Comparison of ENCODE assay signal across 8 cellular contexts in genomic region chr7:129067132-129067529, GRCh38. TPM values are rescaled to one million over a fixed set of nuclear protein-coding genes. Genes with fewer than 3 reads are reported as not detected.
A peak's percentile ranks its signal among the peaks of the same experiment; 100 is the strongest.
DNase-seq lines count a peak whose midpoint lies in the region; ATAC-seq and TF ChIP-seq lines count a peak whose summit lies in the region.
"Not testable (repeated sequence)": the region's sequence is repeated elsewhere in the genome, so short reads cannot be mapped to it uniquely, and the experiment has no call there.

No MANE protein-coding gene starts in this region.

- peaks cover 19 to 35% of the 10 kb centered on the region in 2 donors for H3K27me3 Mint-ChIP-seq in CD8-positive, alpha-beta memory T cell
- H3K27me3 Mint-ChIP-seq in WTC11 (ENCODE audit: low read depth), result not testable (repeated sequence)
- H3K27me3 Mint-ChIP-seq in MCF 10A (ENCODE audit: insufficient read depth, unreplicated experiment) (peaks cover 18% of the 10 kb centered on the region), osteocyte (ENCODE audit: unreplicated experiment) (peaks cover 11% of the 10 kb centered on the region)

- not testable (repeated sequence) for H3K27me3 ChIP-seq in CD8-positive, alpha-beta memory T cell (ENCODE audit: insufficient read depth, low read length, poor library complexity, severe bottlenecking)
- H3K27me3 ChIP-seq in esophagus muscularis mucosa (peaks cover 0 to 27% (median 0%) of the 10 kb centered on the region in 4 donors), mesenchymal stem cell (ENCODE audit: control insufficient read depth in 1 of 2, insufficient read depth in 1 of 2, low read length in 2 of 2) (peaks cover 0 to 12% of the 10 kb centered on the region in 2 experiments)

- POLR2A ChIA-PET in CD8-positive, alpha-beta memory T cell (lab: Charles Lee), result not testable (repeated sequence)
- POLR2A ChIA-PET in HEK293 (lab: Yijun Ruan, JAX), result interaction anchor here (2.2 kb wide), 1 partner anchor 12 kb away, joined by 15 read pairs; the partner anchor contains the start of gene TNPO3
- POLR2A ChIA-PET in WTC11 (lab: Charles Lee), result interaction anchor here (0.7 to 2.1 kb wide), 2 partner anchors 13 to 584 kb away, joined by 3 to 6 read pairs; no protein-coding TSS in a partner anchor
- POLR2A ChIA-PET in MCF 10A (lab: Yijun Ruan, JAX), result interaction anchor here (4.8 kb wide), 1 partner anchor 12 kb away, joined by 33 read pairs; the partner anchor contains the start of gene TNPO3

- not testable (repeated sequence) for H4K91ac ChIP-seq in mesenchymal stem cell (ENCODE audit: low read length)

- H3K18ac ChIP-seq in mesenchymal stem cell (ENCODE audit: low read depth in 1 of 2, low read length in 2 of 2), result not testable (repeated sequence)

- not testable (repeated sequence) for H3K23ac ChIP-seq in mesenchymal stem cell (ENCODE audit: low read length in 2 of 2)

- peak overlapping the region; percentile 68 for H3K9ac ChIP-seq in mesenchymal stem cell (ENCODE audit: low read length)

- peak overlapping the region; percentile 0 for H3K4me2 ChIP-seq in mesenchymal stem cell (ENCODE audit: low read length, poor library complexity, severe bottlenecking)

- not testable (repeated sequence) for H3K36me3 ChIP-seq in CD8-positive, alpha-beta memory T cell (ENCODE audit: insufficient read depth, low read length); HEK293 (ENCODE audit: control insufficient read depth in 2 of 2, insufficient read depth in 1 of 2, low read length in 2 of 2); esophagus muscularis mucosa; mesenchymal stem cell (ENCODE audit: control insufficient read depth in 1 of 2, insufficient read depth in 2 of 2, low read depth in 1 of 2, low read length in 2 of 2)

- CTCF ChIA-PET in CD8-positive, alpha-beta memory T cell (lab: Charles Lee), result interaction anchor here (1.9 kb wide), 1 partner anchor 25 kb away, joined by 6 read pairs; no protein-coding TSS in a partner anchor
- CTCF ChIA-PET in HEK293 (lab: Yijun Ruan, JAX), result interaction anchor here (0.5 to 0.9 kb wide), 5 partner anchors 24 to 1663 kb away, joined by 3 to 4 read pairs (median 3); no protein-coding TSS in a partner anchor
- CTCF ChIA-PET in WTC11 (lab: Charles Lee), result interaction anchor here (1.2 to 4.9 kb wide), 3 partner anchors 12 to 97 kb away, joined by 4 to 30 read pairs (median 7); partner anchors contain the start of gene TNPO3
- CTCF ChIA-PET in MCF 10A (lab: Yijun Ruan, JAX), result interaction anchor here (1.5 kb wide), 1 partner anchor 24 kb away, joined by 12 read pairs; no protein-coding TSS in a partner anchor

- H3K79me1 ChIP-seq in mesenchymal stem cell (replicated peaks; ENCODE audit: low read length, poor library complexity, severe bottlenecking), result not testable (repeated sequence)

- H3K4me1 ChIP-seq in CD8-positive, alpha-beta memory T cell (ENCODE audit: insufficient read depth, low read length); HEK293 (ENCODE audit: control insufficient read depth, insufficient read depth, low read length); esophagus muscularis mucosa; mesenchymal stem cell (ENCODE audit: control insufficient read depth, insufficient read depth, low read depth, low read length): not testable (repeated sequence)

- H3K4me3 ChIP-seq in CD8-positive, alpha-beta memory T cell (ENCODE audit: low read length); HEK293 (ENCODE audit: low read depth, low read length); esophagus muscularis mucosa: not testable (repeated sequence)
- H3K4me3 ChIP-seq in NB4 (ENCODE audit: low read depth, low read length), result peak overlapping the region; percentile 25
- peak overlapping the region in 1 of 2 experiments; percentile 40 for H3K4me3 ChIP-seq in mesenchymal stem cell (ENCODE audit: insufficient read depth in 1 of 2, low read depth in 1 of 2, low read length in 2 of 2)

- not testable (repeated sequence) for H3K9me3 Mint-ChIP-seq in CD8-positive, alpha-beta memory T cell; MCF 10A (ENCODE audit: unreplicated experiment); osteocyte (ENCODE audit: unreplicated experiment)
- peaks cover 10% of the 10 kb centered on the region for H3K9me3 Mint-ChIP-seq in WTC11

- H2BK120ac ChIP-seq in mesenchymal stem cell (ENCODE audit: low read depth, low read length), result not testable (repeated sequence)

- BruUV-seq in MCF 10A (replicated peaks; lab: Mats Ljungman, UMichigan), result not testable (repeated sequence)

- not testable (repeated sequence) for H3K9me3 ChIP-seq in CD8-positive, alpha-beta memory T cell (ENCODE audit: low read length); HEK293 (ENCODE audit: control insufficient read depth, insufficient read depth, low read depth, low read length); esophagus muscularis mucosa; mesenchymal stem cell (ENCODE audit: control insufficient read depth, low read length)

- 39% methylated on average over 4 of the region's 4 CpGs for WGBS in esophagus muscularis mucosa
- WGBS in mesenchymal stem cell, result 33% methylated on average over 1 of the region's 4 CpGs

- TF ChIP-seq EP300 in esophagus muscularis mucosa (IDR thresholded peaks at IDR 0.05), result not testable (repeated sequence)

- TF ChIP-seq CTCF in HEK293 (tag by site-specific recombination; IDR thresholded peaks at IDR 0.05); NB4 (IDR thresholded peaks at IDR 0.05; ENCODE audit: low read depth, low read length); WTC11 (IDR thresholded peaks at IDR 0.05); MCF 10A (IDR thresholded peaks at IDR 0.05; ENCODE audit: unreplicated experiment); esophagus muscularis mucosa (IDR thresholded peaks at IDR 0.05); osteocyte (IDR thresholded peaks at IDR 0.05): not testable (repeated sequence)

- H2BK12ac ChIP-seq in mesenchymal stem cell (ENCODE audit: low read length in 2 of 2), result not testable (repeated sequence)

- not testable (repeated sequence) for H2BK15ac ChIP-seq in mesenchymal stem cell (ENCODE audit: low read depth, poor library complexity, severe bottlenecking)

- H4K8ac ChIP-seq in mesenchymal stem cell (ENCODE audit: low read length), result not testable (repeated sequence)

- peak overlapping the region; percentile 75 for H3K27ac ChIP-seq in CD8-positive, alpha-beta memory T cell (ENCODE audit: low read depth, low read length)
- H3K27ac ChIP-seq in HEK293 (ENCODE audit: extremely low read depth, low read depth, low read length); esophagus muscularis mucosa (replicated peaks in 1 of 4): not testable (repeated sequence)
- H3K27ac ChIP-seq in mesenchymal stem cell (ENCODE audit: low read length, poor library complexity, severe bottlenecking), result peak overlapping the region; percentile 20

- not testable (repeated sequence) for H3K14ac ChIP-seq in mesenchymal stem cell (ENCODE audit: low read length in 2 of 2)

- intact Hi-C loops in MCF 10A (cut with micrococcal nuclease); esophagus muscularis mucosa (cut with DNase I): not testable (repeated sequence)

- not testable (repeated sequence) for DNase-seq in CD8-positive, alpha-beta memory T cell; NB4 (ENCODE audit: low read depth); WTC11 (ENCODE audit: low spot score); MCF 10A (ENCODE audit: unreplicated experiment); mesenchymal stem cell; osteocyte (ENCODE audit: extremely low spot score, unreplicated experiment)
- DNase-seq in esophagus muscularis mucosa (ENCODE audit: extremely low spot score), result peak; percentile 57

- TF ChIP-seq POLR2A in NB4 (IDR thresholded peaks at IDR 0.05; ENCODE audit: extremely low read depth, insufficient read length); esophagus muscularis mucosa (IDR thresholded peaks at IDR 0.05; ENCODE audit: low read depth): not testable (repeated sequence)

- not testable (repeated sequence) for H3K4ac ChIP-seq in mesenchymal stem cell (ENCODE audit: low read depth in 1 of 2, low read length in 2 of 2)

- not testable (repeated sequence) for H2AK5ac ChIP-seq in mesenchymal stem cell (ENCODE audit: low read length, severe bottlenecking)

- H2BK5ac ChIP-seq in mesenchymal stem cell (ENCODE audit: low read depth, low read length, poor library complexity, severe bottlenecking), result not testable (repeated sequence)

- H3K27ac Mint-ChIP-seq in CD8-positive, alpha-beta memory T cell, result not testable (repeated sequence)
- H3K27ac Mint-ChIP-seq in WTC11, result peak overlapping the region; percentile 95
- peak overlapping the region; percentile 20 for H3K27ac Mint-ChIP-seq in MCF 10A (ENCODE audit: low read depth, unreplicated experiment)
- peak overlapping the region; percentile 70 for H3K27ac Mint-ChIP-seq in osteocyte (ENCODE audit: unreplicated experiment)

- peak; percentile 30 for ATAC-seq in WTC11

- H3K4me1 Mint-ChIP-seq in CD8-positive, alpha-beta memory T cell; MCF 10A (ENCODE audit: insufficient read depth, unreplicated experiment): not testable (repeated sequence)
- H3K4me1 Mint-ChIP-seq in WTC11 (peaks cover 23% of the 10 kb centered on the region), osteocyte (ENCODE audit: unreplicated experiment) (peaks cover 21% of the 10 kb centered on the region)

- H3K36me3 Mint-ChIP-seq in CD8-positive, alpha-beta memory T cell; WTC11; MCF 10A (ENCODE audit: insufficient read depth, unreplicated experiment); osteocyte (ENCODE audit: unreplicated experiment): not testable (repeated sequence)

- not testable (repeated sequence) for H3K4me3 Mint-ChIP-seq in CD8-positive, alpha-beta memory T cell; MCF 10A (ENCODE audit: unreplicated experiment); osteocyte (ENCODE audit: unreplicated experiment)
- H3K4me3 Mint-ChIP-seq in WTC11, result peak overlapping the region; percentile 37

- not testable (repeated sequence) for H2AFZ ChIP-seq in mesenchymal stem cell (ENCODE audit: low read depth, low read length)

RNA-seq across cellular contexts. Expression of gene TNPO3, which starts 12.2 kb away (rescaled TPM):
- 10 to 100 TPM; 80.5 to 82.1 TPM for total RNA-seq in CD8-positive, alpha-beta memory T cell
- polyA plus RNA-seq in CD8-positive, alpha-beta memory T cell, result 43.1 TPM
- total RNA-seq in WTC11 (2021) (87.0 to 91.7 TPM (median 89.1 TPM) in 3 replicates), MCF 10A (2022) (42.3 and 44.2 TPM in 2 replicates), esophagus muscularis mucosa (10 to 100 TPM; 35.7 to 46.2 (median 38.1) TPM), osteocyte (46.0 and 46.2 TPM in 2 replicates)
- polyA plus RNA-seq in mesenchymal stem cell (2013, experiment 1 of 2), result 29.1 TPM
- polyA plus RNA-seq in mesenchymal stem cell (2013, experiment 2 of 2), result 28.8 TPM
